Comparison of ENCODE assay signal across 24 cellular contexts in the genomic region with DNA sequence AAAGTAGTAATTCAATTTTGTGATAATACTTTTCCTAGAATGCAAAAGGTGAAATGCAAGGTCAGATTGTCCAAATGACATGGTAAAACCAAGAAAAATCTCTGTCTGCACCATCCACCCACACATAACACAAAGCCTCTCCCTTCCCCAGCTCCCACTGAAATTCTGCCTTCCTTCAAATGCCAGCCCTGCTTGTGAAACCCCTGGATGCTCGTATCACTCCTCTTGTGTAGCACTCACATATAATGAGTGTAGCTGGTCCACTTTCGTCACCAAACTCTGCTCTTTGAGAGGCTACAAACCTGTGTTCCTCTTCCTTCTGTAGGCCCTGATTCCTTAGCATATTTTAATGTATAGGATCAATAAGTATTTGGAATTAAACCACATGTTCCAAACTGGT.
"Had no signal": no experiment of that assay in that cellular context is flagged by ENCODE, and none has a peak within 500 bp of the region (broad histone marks: within the 10 kb centered on the region; RNA-seq: fewer than 3 reads in every experiment).

No MANE protein-coding gene starts in this region.

- H3K27me3 ChIP-seq: breast epithelium, esophagus muscularis mucosa, foreskin keratinocyte, neutrophil, tibial nerve had no signal

- H3K27ac ChIP-seq: breast epithelium, esophagus muscularis mucosa, foreskin keratinocyte, neutrophil, VCaP had no signal

- H3K36me3 ChIP-seq: breast epithelium, esophagus muscularis mucosa, neutrophil, tibial nerve had no signal

- FAIRE-seq: colon, islet of Langerhans, TTC549 had no signal

- ATAC-seq: foreskin keratinocyte, sciatic nerve had no signal

- H3K4me3 ChIP-seq: breast epithelium, esophagus muscularis mucosa, smooth muscle cell, tibial nerve had no signal

- H3K9me3 ChIP-seq: breast epithelium, esophagus muscularis mucosa, neutrophil, tibial nerve had no signal

- H3K4me1 ChIP-seq: breast epithelium, foreskin keratinocyte had no signal

- DNase-seq: activated CD4-positive, alpha-beta T cell treated with anti-CD3 and anti-CD28 coated beads for 4 hours; activated CD4-positive, alpha-beta T cell treated with anti-CD3 and anti-CD28 coated beads, Interleukin-2, amount 50 U/mL, for 48 hours; activated CD8-positive, alpha-beta memory T cell treated with anti-CD3 and anti-CD28 coated beads for 24 hours; activated gamma-delta T cell; activated naive CD4-positive, alpha-beta T cell treated with anti-CD3 and anti-CD28 coated beads, Interleukin-2, amount 10 ng/mL, durations not matched to agents 7 days and 5 days; activated naive CD8-positive, alpha-beta T cell treated with anti-CD3 and anti-CD28 coated beads, Interleukin-2, amount 10 ng/mL, durations not matched to agents 7 days and 5 days; amniotic stem cell; dermis blood vessel endothelial cell; effector CD4-positive, alpha-beta T cell; foreskin keratinocyte; mammary epithelial cell; naive B cell; nephron progenitor cell; stimulated activated naive CD4-positive, alpha-beta T cell treated with Interleukin-2 at 50 U/mL for 16 hours had no signal

- H3K4me2 ChIP-seq: smooth muscle cell had no signal
